In the genomic region with DNA sequence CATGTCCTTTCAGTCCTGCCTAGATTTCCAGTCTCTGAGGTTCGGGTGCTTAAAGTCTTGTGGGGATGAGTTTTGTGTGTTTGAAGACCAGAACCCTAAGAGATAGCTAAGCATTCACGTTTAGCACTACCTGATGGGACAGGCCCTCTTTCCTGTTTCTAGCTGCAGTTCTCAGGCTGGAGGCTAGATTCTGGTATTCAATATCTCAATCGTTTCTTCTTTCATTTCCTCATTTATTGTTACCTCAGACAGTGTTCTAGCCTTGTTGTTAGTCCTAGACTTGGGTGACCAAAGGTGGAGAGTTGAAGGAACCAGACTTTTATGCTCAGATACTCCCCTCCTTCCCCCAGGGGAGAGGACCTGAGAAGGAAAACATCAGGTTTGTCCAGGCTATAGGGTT, we compare ENCODE assay signal across 18 cellular contexts. TPM values are rescaled to one million over a fixed set of nuclear protein-coding genes. Genes with fewer than 3 reads are reported as not detected.
DNase-seq lines count a peak whose midpoint lies in the region; ATAC-seq and TF ChIP-seq lines count a peak whose summit lies in the region.
"Had no signal": no experiment of that assay in that cellular context is flagged by ENCODE, and none has a peak within 500 bp of the region (broad histone marks: within the 10 kb centered on the region; RNA-seq: fewer than 3 reads in every experiment).

No MANE protein-coding gene starts in this region.

- H3K9me3 ChIP-seq in Karpas-422 (ENCODE audit: low read length): no peaks in the 10 kb centered on the region
- H3K9me3 ChIP-seq in psoas muscle: no peaks in the 10 kb centered on the region
- H3K9me3 ChIP-seq: MG63, SJSA1 had no signal

- H3K27me3 ChIP-seq in Karpas-422 (ENCODE audit: low read length) (no peaks in the 10 kb centered on the region), psoas muscle (ENCODE audit: insufficient read depth in 3 of 3, low read length in 2 of 3) (no peaks in the 10 kb centered on the region)
- H3K27me3 ChIP-seq: MG63, SJSA1 had no signal

- H3K36me3 Mint-ChIP-seq in activated naive CD8-positive, alpha-beta T cell: no peaks in the 10 kb centered on the region
- H3K36me3 Mint-ChIP-seq in activated naive CD8-positive, alpha-beta T cell treated with anti-CD3 and anti-CD28 coated beads, Interleukin-2, amount 50 U/mL, for 24 hours (ENCODE audit: low read depth): peaks cover 8% of the 10 kb centered on the region
- peaks cover 5 to 12% of the 10 kb centered on the region in 2 donors for H3K36me3 Mint-ChIP-seq in stimulated activated naive B cell treated with anti-CD40 and anti-IgM and Interleukin-4, amounts not matched to agents 10 μg/mL and 1 μg/mL and 100 μg/mL, for 72 hours

- H4K20me1 ChIP-seq in Karpas-422 (ENCODE audit: insufficient read depth, low read depth, low read length): no peaks in the 10 kb centered on the region

- H3K27ac Mint-ChIP-seq in activated naive CD8-positive, alpha-beta T cell: peak overlapping the region; percentile 73
- no peak overlapping the region for H3K27ac Mint-ChIP-seq in activated naive CD8-positive, alpha-beta T cell treated with anti-CD3 and anti-CD28 coated beads, Interleukin-2, amount 50 U/mL, for 24 hours
- peak overlapping the region; percentile 74 for H3K27ac Mint-ChIP-seq in stimulated activated naive B cell treated with anti-CD40 and anti-IgM and Interleukin-4, amounts not matched to agents 10 μg/mL and 1 μg/mL and 100 μg/mL, for 72 hours

- no peak for DNase-seq in activated naive CD8-positive, alpha-beta T cell treated with anti-CD3 and anti-CD28 coated beads, Interleukin-2, amount 50 U/mL, for 24 hours
- DNase-seq in Karpas-422 (no peak), germinal center (ENCODE audit: low spot score) (peak; percentile 33), psoas muscle (no peak)
- DNase-seq in stimulated activated naive B cell treated with anti-CD40 and anti-IgM and Interleukin-4, amounts not matched to agents 10 μg/mL and 1 μg/mL and 100 μg/mL, for 72 hours: no peak
- DNase-seq in activated CD4-positive, CD25-positive, alpha-beta regulatory T cell treated with anti-CD3 and anti-CD28 coated beads, Interleukin-2, amount 50 U/mL, for 72 hours: no peak
- DNase-seq: MG63, NCI-H1436 treated with DMSO at 0.1 percent for 48 hours, NCI-H2081, NCI-H524, OCI-M1 had no signal

- H3K4me1 ChIP-seq in Karpas-422 (ENCODE audit: low read length): peaks cover 34% of the 10 kb centered on the region
- peaks cover 17% of the 10 kb centered on the region for H3K4me1 ChIP-seq in psoas muscle
- H3K4me1 ChIP-seq: SJSA1 had no signal

- no peaks in the 10 kb centered on the region for H3K9me2 ChIP-seq in Karpas-422 (replicated peaks; ENCODE audit: insufficient read depth, low read length)

- no peak overlapping the region for H3K9ac ChIP-seq in Karpas-422 (ENCODE audit: low read length)
- H3K9ac ChIP-seq: KMS-11 had no signal

- H3K4me3 Mint-ChIP-seq in activated naive CD8-positive, alpha-beta T cell: no peak overlapping the region
- H3K4me3 Mint-ChIP-seq in activated naive CD8-positive, alpha-beta T cell treated with anti-CD3 and anti-CD28 coated beads, Interleukin-2, amount 50 U/mL, for 24 hours: no peak overlapping the region
- no peak overlapping the region for H3K4me3 Mint-ChIP-seq in stimulated activated naive B cell treated with anti-CD40 and anti-IgM and Interleukin-4, amounts not matched to agents 10 μg/mL and 1 μg/mL and 100 μg/mL, for 72 hours

- no peaks in the 10 kb centered on the region for H3K79me2 ChIP-seq in Karpas-422 (ENCODE audit: low read length)

- no peak overlapping the region for H2AFZ ChIP-seq in Karpas-422 (ENCODE audit: low read length)

- no peak for ATAC-seq in activated naive CD8-positive, alpha-beta T cell treated with anti-CD3 and anti-CD28 coated beads, Interleukin-2, amount 50 U/mL, for 24 hours
- peak; percentile 85 to 86 for ATAC-seq in stimulated activated naive B cell treated with anti-CD40 and anti-IgM and Interleukin-4, amounts not matched to agents 10 μg/mL and 1 μg/mL and 100 μg/mL, for 72 hours (replicated peaks)
- no peak for ATAC-seq in psoas muscle

- H3K27me3 Mint-ChIP-seq in activated naive CD8-positive, alpha-beta T cell: no peaks in the 10 kb centered on the region
- H3K27me3 Mint-ChIP-seq in activated naive CD8-positive, alpha-beta T cell treated with anti-CD3 and anti-CD28 coated beads, Interleukin-2, amount 50 U/mL, for 24 hours: no peaks in the 10 kb centered on the region
- H3K27me3 Mint-ChIP-seq in stimulated activated naive B cell treated with anti-CD40 and anti-IgM and Interleukin-4, amounts not matched to agents 10 μg/mL and 1 μg/mL and 100 μg/mL, for 72 hours: no peaks in the 10 kb centered on the region

- no peaks in the 10 kb centered on the region for H3K9me3 Mint-ChIP-seq in activated naive CD8-positive, alpha-beta T cell (ENCODE audit: low read depth)
- no peaks in the 10 kb centered on the region for H3K9me3 Mint-ChIP-seq in activated naive CD8-positive, alpha-beta T cell treated with anti-CD3 and anti-CD28 coated beads, Interleukin-2, amount 50 U/mL, for 24 hours
- H3K9me3 Mint-ChIP-seq in stimulated activated naive B cell treated with anti-CD40 and anti-IgM and Interleukin-4, amounts not matched to agents 10 μg/mL and 1 μg/mL and 100 μg/mL, for 72 hours: no peaks in the 10 kb centered on the region

- H3K27ac ChIP-seq in Karpas-422 (ENCODE audit: low read length) (peak overlapping the region; percentile 19), psoas muscle (no peak overlapping the region)
- H3K27ac ChIP-seq: KMS-11, RWPE1, SJSA1 had no signal

- 85 to 95% (median 90%) methylated on average over 3 of the region's 3 CpGs for WGBS in psoas muscle, 3 donors

- TF ChIP-seq CTCF in psoas muscle (IDR thresholded peaks at IDR 0.05): no peak

- no peaks in the 10 kb centered on the region for H3K4me1 Mint-ChIP-seq in activated naive CD8-positive, alpha-beta T cell (ENCODE audit: low read depth)
- no peaks in the 10 kb centered on the region for H3K4me1 Mint-ChIP-seq in activated naive CD8-positive, alpha-beta T cell treated with anti-CD3 and anti-CD28 coated beads, Interleukin-2, amount 50 U/mL, for 24 hours
- peaks cover 11 to 12% of the 10 kb centered on the region in 2 donors for H3K4me1 Mint-ChIP-seq in stimulated activated naive B cell treated with anti-CD40 and anti-IgM and Interleukin-4, amounts not matched to agents 10 μg/mL and 1 μg/mL and 100 μg/mL, for 72 hours

- intact Hi-C loops in psoas muscle (cut with DNase I): no loop called here

- H3K4me3 ChIP-seq in Karpas-422 (ENCODE audit: low read length) (no peak overlapping the region), psoas muscle (no peak overlapping the region)
- H3K4me3 ChIP-seq: MG63, SJSA1 had no signal

- H3K36me3 ChIP-seq in Karpas-422 (ENCODE audit: insufficient read depth, low read length) (peaks cover 16% of the 10 kb centered on the region; the same call in 1 of the 2 replicates), psoas muscle (ENCODE audit: insufficient read depth in 1 of 2, low read depth in 1 of 2) (peaks cover 15 to 81% of the 10 kb centered on the region in 2 donors)

- H3K4me2 ChIP-seq in Karpas-422 (ENCODE audit: low read depth, low read length, poor library complexity, severe bottlenecking): peak overlapping the region; percentile 17
- H3K4me2 ChIP-seq: KMS-11 had no signal

RNA-seq across cellular contexts. Expression of a gene that starts 16.8 kb away (rescaled TPM):
- total RNA-seq in Karpas-422 (2014; rRNA removed; shearing (Covaris generic); ENCODE audit: low replicate concordance): 10.2 and 42.8 TPM in 2 replicates
- 10 to 100 TPM; 17.0 to 19.3 (median 17.6) TPM for total RNA-seq in psoas muscle
- 10 to 100 TPM in 1 of 3 donors, 1 to 10 TPM in 2; 4.2 to 13.2 (median 7.4) TPM for polyA plus RNA-seq in psoas muscle

RNA-seq across cellular contexts. Expression of a gene that starts 34.2 kb away (rescaled TPM):
- total RNA-seq in Karpas-422 (2014; rRNA removed; shearing (Covaris generic); ENCODE audit: low replicate concordance): not detected in 2 replicates
- total RNA-seq in psoas muscle: 1 to 10 TPM in 1 of 4 donors, under 1 TPM in 2, not detected in 1; 0.13 to 1.1 (median 0.22) TPM
- polyA plus RNA-seq in psoas muscle: under 1 TPM in 2 of 3 donors, not detected in 1; 0.03 to 0.13 TPM
- total RNA-seq: A673, H1, SJSA1 had no signal

RNA-seq across cellular contexts. Expression of a gene that starts 57.2 kb away (rescaled TPM):
- not detected in 2 replicates for total RNA-seq in Karpas-422 (2014; rRNA removed; shearing (Covaris generic); ENCODE audit: low replicate concordance)
- total RNA-seq in psoas muscle: not detected
- not detected for polyA plus RNA-seq in psoas muscle
- total RNA-seq: A673, Daoy, H1, SJSA1 had no signal
- polyA plus RNA-seq: H1 had no signal

Comparison
In these comparisons a context has a peak if more than half of its experiments do, and no peak if none do; other contexts are left out.
1. ATAC-seq: peak in stimulated activated naive B cell treated with anti-CD40 and anti-IgM and Interleukin-4, amounts not matched to agents 10 μg/mL and 1 μg/mL and 100 μg/mL, for 72 hours (2 of 2); none in activated naive CD8-positive, alpha-beta T cell treated with anti-CD3 and anti-CD28 coated beads, Interleukin-2, amount 50 U/mL, for 24 hours (single experiment) and psoas muscle (0 of 4).